ENCODE assay signal across 18 cellular contexts in the genomic region with DNA sequence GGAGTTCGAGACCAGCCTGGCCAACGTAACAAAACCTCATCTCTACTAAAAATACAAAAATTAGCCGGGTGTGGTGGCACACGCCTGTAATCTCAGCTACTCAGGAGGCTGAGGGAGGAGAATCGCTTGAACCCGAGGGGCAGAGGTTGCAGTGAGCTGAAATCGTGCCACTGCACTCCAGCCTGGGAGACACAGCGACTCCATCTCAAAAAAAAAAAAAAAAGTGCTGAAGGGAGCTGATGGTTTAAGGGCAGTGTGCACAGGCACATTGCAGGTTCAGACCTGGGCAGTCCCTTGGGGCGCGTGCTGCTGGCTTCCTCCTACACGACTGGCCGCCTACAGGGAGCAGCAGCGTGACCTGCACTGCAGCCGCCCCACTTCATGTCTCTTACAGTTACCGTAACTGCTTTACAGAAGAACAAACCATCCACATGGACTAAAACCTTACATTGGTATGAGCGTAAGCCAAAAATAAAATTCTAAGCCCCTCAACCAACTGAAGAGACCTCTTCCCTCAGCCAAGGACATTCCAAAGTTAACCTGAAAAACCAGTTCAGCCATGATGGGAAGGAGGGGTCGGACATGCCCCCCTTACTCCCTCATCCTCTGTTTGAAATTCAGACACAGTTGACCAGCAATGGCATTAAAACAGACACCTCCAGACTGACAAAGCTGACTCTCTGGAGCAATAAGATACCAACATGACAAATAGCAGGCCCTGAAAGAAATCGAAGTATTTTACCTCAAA.
DNase-seq lines count a peak whose midpoint lies in the region; ATAC-seq, FAIRE-seq and TF ChIP-seq lines count a peak whose summit lies in the region.
"Had no signal": no experiment of that assay in that cellular context is flagged by ENCODE, and none has a peak within 500 bp of the region (broad histone marks: within the 10 kb centered on the region; RNA-seq: fewer than 3 reads in every experiment).

No MANE protein-coding gene starts in this region.

- H3K27me3 ChIP-seq in BLaER1 (no peaks in the 10 kb centered on the region), GM12878 (replicated peaks in 1 of 2; ENCODE audit: control insufficient read depth in 2 of 2, insufficient read depth in 2 of 2, low read length in 1 of 2) (no peaks in the 10 kb centered on the region; a peak in 1 of 4 replicates)

- peaks cover 11% of the 10 kb centered on the region; the same call in 1 of the 2 replicates for H3K36me3 ChIP-seq in BLaER1
- no peaks in the 10 kb centered on the region for H3K36me3 ChIP-seq in GM12878 (ENCODE audit: control insufficient read depth in 2 of 2, insufficient read depth in 2 of 2, low read length in 1 of 2)

- RAD21 ChIA-PET in GM12878 (lab: Charles Lee; ENCODE audit: unreplicated experiment), result no interaction called here

- ATAC-seq in GM12878 (0 out of 3 replicates have a peak, but pooled peaks have one; percentile 34), WTC11 (no peak)
- no peak for ATAC-seq in activated CD8-positive, alpha-beta T cell treated with anti-CD3 and anti-CD28 coated beads for 36 hours
- ATAC-seq: T-helper 17 cell had no signal

- TF ChIP-seq RAD21 in GM12878 (IDR thresholded peaks at IDR 0.05; ENCODE audit: insufficient read depth, low read depth, low read length), result no peak

- peaks cover 13% of the 10 kb centered on the region for H3K4me1 Mint-ChIP-seq in nephron
- peaks cover 22% of the 10 kb centered on the region for H3K4me1 Mint-ChIP-seq in WTC11
- H3K4me1 Mint-ChIP-seq in activated CD8-positive, alpha-beta T cell treated with anti-CD3 and anti-CD28 coated beads for 36 hours (ENCODE audit: low read depth), result peaks cover 2% of the 10 kb centered on the region

- H3K4me3 ChIP-seq in BLaER1 (no peak overlapping the region), GM12878 (no peak overlapping the region)
- H3K4me3 ChIP-seq: smooth muscle cell had no signal

- SMC1A ChIA-PET in GM12878 (lab: Charles Lee; ENCODE audit: uncharacterized antibody, unreplicated experiment), result no interaction called here

- H3K27ac Mint-ChIP-seq in nephron, result peak overlapping the region in 2 of 3 experiments; percentile 13 to 34
- no peak overlapping the region for H3K27ac Mint-ChIP-seq in WTC11
- H3K27ac Mint-ChIP-seq in activated CD8-positive, alpha-beta T cell treated with anti-CD3 and anti-CD28 coated beads for 36 hours, result no peak overlapping the region
- H3K27ac Mint-ChIP-seq: activated B cell treated with CpG ODN at 0.5 μM for 24 hours; activated naive CD8-positive, alpha-beta T cell; T-helper 17 cell had no signal

- TF ChIP-seq POLR2A in GM12892 (IDR thresholded peaks at IDR 0.05; ENCODE audit: low read depth, low read length), result no peak
- TF ChIP-seq POLR2A in GM12878 (IDR thresholded peaks at IDR 0.05; ENCODE audit: low read depth, low read length), result no peak

- DNase-seq in GM12892 (ENCODE audit: insufficient read length) (no peak), GM12878 (ENCODE audit: low read depth, low spot score) (no peak), NCI-H2029 (lab: John Stamatoyannopoulos, UW) (no peak), WTC11 (ENCODE audit: low spot score) (no peak)
- DNase-seq in activated T-cell treated with anti-CD3 and anti-CD28 coated beads, Interleukin-2, amount 50 U/mL, for 48 hours, result no peak
- DNase-seq in activated CD8-positive, alpha-beta T cell treated with anti-CD3 and anti-CD28 coated beads for 36 hours, result no peak
- DNase-seq: activated B cell treated with CpG ODN at 0.5 μM for 24 hours; NCI-H1048; NCI-H2171 treated with DMSO at 0.1 percent for 48 hours; NCI-H748 treated with DMSO at 0.1 percent for 48 hours; OCI-M1; stimulated activated CD4-positive, alpha-beta T cell treated with anti-CD3 and anti-CD28 coated beads, Interleukin-4, amount 100 ng/mL, for 1 hour; T-helper 17 cell had no signal

- H3K36me3 Mint-ChIP-seq in nephron (ENCODE audit: low read depth), result peaks cover 20% of the 10 kb centered on the region
- no peaks in the 10 kb centered on the region for H3K36me3 Mint-ChIP-seq in WTC11
- no peaks in the 10 kb centered on the region for H3K36me3 Mint-ChIP-seq in activated CD8-positive, alpha-beta T cell treated with anti-CD3 and anti-CD28 coated beads for 36 hours (ENCODE audit: low read depth)
- H3K36me3 Mint-ChIP-seq: activated naive CD8-positive, alpha-beta T cell had no signal

- no peaks in the 10 kb centered on the region for H3K79me2 ChIP-seq in GM12878 (ENCODE audit: control insufficient read depth, insufficient read depth, low read length)

- H3K4me1 ChIP-seq in BLaER1, result peaks cover 37% of the 10 kb centered on the region
- no peaks in the 10 kb centered on the region for H3K4me1 ChIP-seq in GM12878 (ENCODE audit: control insufficient read depth, insufficient read depth, low read length)

- in situ Hi-C loops in GM12878 (cut with MboI), result no loop called here

- FAIRE-seq in GM12892 (lab: Jason Lieb, UNC) (peak; percentile 61), GM12878 (lab: Jason Lieb, UNC) (no peak)
- FAIRE-seq: colon had no signal

- no peak overlapping the region for H3K27ac ChIP-seq in BLaER1
- no peak overlapping the region for H3K27ac ChIP-seq in GM12878 (ENCODE audit: control insufficient read depth, insufficient read depth)

- BruUV-seq in GM12878 (replicated peaks; lab: Mats Ljungman, UMichigan), result no TSS peak

- H3K4me2 ChIP-seq in BLaER1 (peak overlapping the region; percentile 66), GM12878 (ENCODE audit: control insufficient read depth, insufficient read depth) (no peak overlapping the region)
- H3K4me2 ChIP-seq: smooth muscle cell had no signal

- intact Hi-C loops in GM12878 (cut with micrococcal nuclease; ENCODE audit: unreplicated experiment), result no loop called here
- intact Hi-C loops in activated CD8-positive, alpha-beta T cell treated with anti-CD3 and anti-CD28 coated beads for 36 hours (cut with micrococcal nuclease), result no loop called here

- POLR2A ChIA-PET in GM12878 (lab: Charles Lee), result no interaction called here
- POLR2A ChIA-PET in WTC11 (lab: Charles Lee), result no interaction called here
- POLR2A ChIA-PET in activated CD8-positive, alpha-beta T cell treated with anti-CD3 and anti-CD28 coated beads for 36 hours (lab: Charles Lee), result no interaction called here

- H3K9me3 Mint-ChIP-seq in nephron (no peaks in the 10 kb centered on the region), WTC11 (no peaks in the 10 kb centered on the region)
- H3K9me3 Mint-ChIP-seq in activated CD8-positive, alpha-beta T cell treated with anti-CD3 and anti-CD28 coated beads for 36 hours, result no peaks in the 10 kb centered on the region
- H3K9me3 Mint-ChIP-seq: activated B cell treated with CpG ODN at 0.5 μM for 24 hours had no signal

- WGBS in GM12878 (ENCODE audit: insufficient coverage, insufficient replicate concordance, low lambda C conversion rate, missing lambda C conversion rate), result 10% methylated on average over 17 of the region's 18 CpGs

- H3K9ac ChIP-seq in BLaER1 (no peak overlapping the region), GM12878 (ENCODE audit: control insufficient read depth, insufficient read depth, low read length) (no peak overlapping the region)

- H3K9me3 ChIP-seq in BLaER1, result no peaks in the 10 kb centered on the region
- H3K9me3 ChIP-seq in GM12878 (replicated peaks; ENCODE audit: control insufficient read depth, insufficient read depth, low read length), result no peaks in the 10 kb centered on the region

- no peak overlapping the region for H2AFZ ChIP-seq in GM12878 (ENCODE audit: control insufficient read depth, low read depth, low read length)

- peaks cover 3% of the 10 kb centered on the region for H3K27me3 Mint-ChIP-seq in nephron (ENCODE audit: low read depth)
- H3K27me3 Mint-ChIP-seq in WTC11 (ENCODE audit: low read depth), result no peaks in the 10 kb centered on the region
- H3K27me3 Mint-ChIP-seq in activated CD8-positive, alpha-beta T cell treated with anti-CD3 and anti-CD28 coated beads for 36 hours, result no peaks in the 10 kb centered on the region
- H3K27me3 Mint-ChIP-seq: activated naive CD8-positive, alpha-beta T cell had no signal

- H3K4me3 Mint-ChIP-seq in nephron (no peak overlapping the region), WTC11 (no peak overlapping the region)
- no peak overlapping the region for H3K4me3 Mint-ChIP-seq in activated CD8-positive, alpha-beta T cell treated with anti-CD3 and anti-CD28 coated beads for 36 hours
- H3K4me3 Mint-ChIP-seq: activated B cell treated with CpG ODN at 0.5 μM for 24 hours; activated naive CD8-positive, alpha-beta T cell; T-helper 17 cell had no signal

- no peak for TF ChIP-seq EP300 in GM12878 (IDR thresholded peaks at IDR 0.05; ENCODE audit: borderline replicate concordance in 1 of 2, control insufficient read depth in 1 of 2, low read depth in 2 of 2, low read length in 2 of 2)

- TF ChIP-seq CTCF in GM12878 (IDR thresholded peaks at IDR 0.05 in 2 of 3, conservative IDR thresholded peaks at IDR 0.05 in 1 of 3; ENCODE audit: control insufficient read depth in 2 of 3, extremely low read depth in 1 of 3, insufficient read depth in 1 of 3, low read depth in 3 of 3, low read length in 3 of 3) (no peak), nephron (IDR thresholded peaks at IDR 0.05; ENCODE audit: unreplicated experiment in 3 of 3) (no peak), WTC11 (IDR thresholded peaks at IDR 0.05) (no peak)
- TF ChIP-seq CTCF in activated CD8-positive, alpha-beta T cell treated with anti-CD3 and anti-CD28 coated beads for 36 hours (IDR thresholded peaks at IDR 0.05), result no peak

- H4K20me1 ChIP-seq in BLaER1, result 0 out of 2 replicates have a peak, but pooled peaks cover 7% of the 10 kb centered on the region
- no peaks in the 10 kb centered on the region for H4K20me1 ChIP-seq in GM12878 (ENCODE audit: control insufficient read depth, insufficient read depth)

- CTCF ChIA-PET in GM12878 (lab: Yijun Ruan, JAX) (interaction anchor here (1.6 kb wide), 1 partner anchor 11 kb away, joined by 3 read pairs; no protein-coding TSS in a partner anchor), WTC11 (lab: Charles Lee) (no interaction called here)
- CTCF ChIA-PET in activated CD8-positive, alpha-beta T cell treated with anti-CD3 and anti-CD28 coated beads for 36 hours (lab: Charles Lee), result no interaction called here

TF ChIP-seq in GM12878, 131 proteins besides CTCF, POLR2A, EP300 and RAD21 (continues in another document):
- TF ChIP-seq BCL11A (IDR thresholded peaks at IDR 0.05; ENCODE audit: low read depth, low read length), result no peak

TF ChIP-seq in WTC11, 78 proteins besides CTCF, POLR2A, EP300 and RAD21 (continues in another document):
- TF ChIP-seq GRHL2 (CRISPR knock-in tag; IDR thresholded peaks at IDR 0.05; ENCODE audit: insufficient replicate concordance, severe bottlenecking), result no peak
- TF ChIP-seq, protein P1, sequence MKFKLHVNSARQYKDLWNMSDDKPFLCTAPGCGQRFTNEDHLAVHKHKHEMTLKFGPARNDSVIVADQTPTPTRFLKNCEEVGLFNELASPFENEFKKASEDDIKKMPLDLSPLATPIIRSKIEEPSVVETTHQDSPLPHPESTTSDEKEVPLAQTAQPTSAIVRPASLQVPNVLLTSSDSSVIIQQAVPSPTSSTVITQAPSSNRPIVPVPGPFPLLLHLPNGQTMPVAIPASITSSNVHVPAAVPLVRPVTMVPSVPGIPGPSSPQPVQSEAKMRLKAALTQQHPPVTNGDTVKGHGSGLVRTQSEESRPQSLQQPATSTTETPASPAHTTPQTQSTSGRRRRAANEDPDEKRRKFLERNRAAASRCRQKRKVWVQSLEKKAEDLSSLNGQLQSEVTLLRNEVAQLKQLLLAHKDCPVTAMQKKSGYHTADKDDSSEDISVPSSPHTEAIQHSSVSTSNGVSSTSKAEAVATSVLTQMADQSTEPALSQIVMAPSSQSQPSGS (CRISPR knock-in tag; IDR thresholded peaks at IDR 0.05; ENCODE audit: borderline replicate concordance, low read depth), result no peak

Comparison
In these comparisons a context has a peak if more than half of its experiments do, and no peak if none do; other contexts are left out.
1. H3K27ac Mint-ChIP-seq: peak in nephron (2 of 3); none in WTC11 (single experiment) and activated CD8-positive, alpha-beta T cell treated with anti-CD3 and anti-CD28 coated beads for 36 hours (single experiment).